Comparison of ENCODE assay signal across 8 cellular contexts in the genomic region with DNA sequence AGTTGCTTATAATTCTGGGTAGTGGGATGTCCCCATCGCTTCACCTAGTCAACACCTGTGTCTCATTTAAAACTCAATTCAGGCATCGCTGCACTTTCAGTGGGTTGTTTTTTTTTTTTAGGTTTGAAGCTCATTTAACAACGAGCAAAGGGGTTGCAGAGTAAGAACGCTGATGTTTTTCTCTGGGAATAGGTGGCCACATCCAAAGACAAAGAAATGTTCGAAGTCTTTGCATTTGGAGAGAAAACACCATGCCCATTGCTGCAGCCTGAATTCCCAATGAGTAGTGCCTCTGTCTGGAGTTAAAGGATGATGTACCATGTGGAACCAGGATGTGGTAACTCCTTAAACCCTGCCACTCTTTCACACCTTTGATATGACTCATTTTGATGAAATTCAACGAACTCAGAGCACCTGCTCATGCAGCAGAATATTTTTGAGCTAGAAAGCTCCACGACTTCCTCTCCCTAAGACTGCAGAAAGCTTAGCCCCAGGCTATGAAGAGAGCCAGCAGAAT. TPM values are rescaled to one million over a fixed set of nuclear protein-coding genes. Genes with fewer than 3 reads are reported as not detected.
DNase-seq lines count a peak whose midpoint lies in the region; ATAC-seq and TF ChIP-seq lines count a peak whose summit lies in the region.

No MANE protein-coding gene starts in this region.

- H3F3A ChIP-seq in SU-DHL-6 (ENCODE audit: insufficient read depth): peaks cover 27% of the 10 kb centered on the region

- H2AFZ ChIP-seq in SU-DHL-6 (ENCODE audit: low read depth, low read length, severe bottlenecking): no peak overlapping the region

- peak overlapping the region; percentile 43 for H3K4me2 ChIP-seq in SU-DHL-6 (ENCODE audit: low read depth, low read length, poor library complexity, severe bottlenecking)

- no peaks in the 10 kb centered on the region for H3K9me3 ChIP-seq in SU-DHL-6 (ENCODE audit: insufficient read depth, low read length)

- H3K9ac ChIP-seq in SU-DHL-6 (ENCODE audit: low read length): peak overlapping the region; percentile 2; the same call in 1 of the 2 replicates

- intact Hi-C loops in Right ventricle myocardium superior (cut with DNase I): loop anchor here (5.0 kb wide), 1 partner anchor 360 kb away; a partner anchor contains a TSS

- no peak overlapping the region for H3K4me3 ChIP-seq in SU-DHL-6 (ENCODE audit: insufficient read depth, low read length, poor library complexity, severe bottlenecking)

- no peaks in the 10 kb centered on the region for H3K36me3 ChIP-seq in SU-DHL-6 (ENCODE audit: low read length)

- no peaks in the 10 kb centered on the region for H3K9me2 ChIP-seq in SU-DHL-6 (replicated peaks; ENCODE audit: insufficient read depth, low read length)

- H3K79me2 ChIP-seq in SU-DHL-6 (ENCODE audit: insufficient read depth, low read length): no peaks in the 10 kb centered on the region

- peaks cover 0 to 3% of the 10 kb centered on the region in 2 donors for H3K27me3 Mint-ChIP-seq in stimulated activated naive B cell treated with anti-CD40 and anti-IgM and Interleukin-4, amounts not matched to agents 10 μg/mL and 1 μg/mL and 100 μg/mL, for 72 hours
- peaks cover 25% of the 10 kb centered on the region for H3K27me3 Mint-ChIP-seq in HFFc6 (ENCODE audit: insufficient read depth)

- no peaks in the 10 kb centered on the region for H3K27me3 ChIP-seq in SU-DHL-6 (ENCODE audit: low read length)

- H3K4me3 Mint-ChIP-seq in stimulated activated naive B cell treated with anti-CD40 and anti-IgM and Interleukin-4, amounts not matched to agents 10 μg/mL and 1 μg/mL and 100 μg/mL, for 72 hours: no peak overlapping the region
- no peak overlapping the region for H3K4me3 Mint-ChIP-seq in HFFc6

- no peak for TF ChIP-seq CTCF in SU-DHL-6 (IDR thresholded peaks at IDR 0.05; ENCODE audit: insufficient read depth, low read length, poor library complexity, severe bottlenecking)
- TF ChIP-seq CTCF in HFFc6 (IDR thresholded peaks at IDR 0.05): no peak

- no peaks in the 10 kb centered on the region for H4K20me1 ChIP-seq in SU-DHL-6 (ENCODE audit: low read depth, low read length)

- peaks cover 14 to 23% of the 10 kb centered on the region in 2 donors for H3K4me1 Mint-ChIP-seq in stimulated activated naive B cell treated with anti-CD40 and anti-IgM and Interleukin-4, amounts not matched to agents 10 μg/mL and 1 μg/mL and 100 μg/mL, for 72 hours
- H3K4me1 Mint-ChIP-seq in HFFc6 (ENCODE audit: low read depth): 0 out of 2 replicates have a peak, but pooled peaks cover 6% of the 10 kb centered on the region

- no peaks in the 10 kb centered on the region for H3K9me3 Mint-ChIP-seq in stimulated activated naive B cell treated with anti-CD40 and anti-IgM and Interleukin-4, amounts not matched to agents 10 μg/mL and 1 μg/mL and 100 μg/mL, for 72 hours
- H3K9me3 Mint-ChIP-seq in HFFc6: no peaks in the 10 kb centered on the region

- peak; percentile 73 for DNase-seq in activated CD8-positive, alpha-beta memory T cell treated with anti-CD3 and anti-CD28 coated beads for 24 hours
- no peak for DNase-seq in activated CD8-positive, alpha-beta memory T cell treated with anti-CD3 and anti-CD28 coated beads, Interleukin-2, amount 50 U/mL, for 4 hours
- DNase-seq in stimulated activated naive B cell treated with anti-CD40 and anti-IgM and Interleukin-4, amounts not matched to agents 10 μg/mL and 1 μg/mL and 100 μg/mL, for 72 hours: no peak
- no peak for DNase-seq in Right ventricle myocardium superior
- DNase-seq in NCI-H1105 (lab: John Stamatoyannopoulos, UW): no peak
- no peak for DNase-seq in HFFc6

- H3K36me3 Mint-ChIP-seq in stimulated activated naive B cell treated with anti-CD40 and anti-IgM and Interleukin-4, amounts not matched to agents 10 μg/mL and 1 μg/mL and 100 μg/mL, for 72 hours: no peaks in the 10 kb centered on the region
- H3K36me3 Mint-ChIP-seq in HFFc6 (ENCODE audit: low read depth): no peaks in the 10 kb centered on the region

- peak overlapping the region; percentile 70 for H3K27ac ChIP-seq in SU-DHL-6 (ENCODE audit: low read depth, low read length)

- ATAC-seq in HG02938 (IDR thresholded peaks at IDR 0.05; ENCODE audit: unreplicated experiment) (peak; percentile 74), Right ventricle myocardium superior (ENCODE audit: poor library complexity) (no peak)
- peak; percentile 74 to 79 for ATAC-seq in stimulated activated naive B cell treated with anti-CD40 and anti-IgM and Interleukin-4, amounts not matched to agents 10 μg/mL and 1 μg/mL and 100 μg/mL, for 72 hours (replicated peaks)

- H3K27ac Mint-ChIP-seq in stimulated activated naive B cell treated with anti-CD40 and anti-IgM and Interleukin-4, amounts not matched to agents 10 μg/mL and 1 μg/mL and 100 μg/mL, for 72 hours: no peak overlapping the region
- no peak overlapping the region for H3K27ac Mint-ChIP-seq in HFFc6

RNA-seq across cellular contexts. Expression of a gene that starts 35.1 kb away (rescaled TPM):
- total RNA-seq in Right ventricle myocardium superior: 0.62 TPM
- not detected for total RNA-seq in HFFc6 (2021; fragmentation: NEBNext Ultra II Directional; extraction: Animal tissue kit (Norgen Biotek cat#: 25700))

RNA-seq across cellular contexts. Expression of a gene that starts 59.4 kb away (rescaled TPM):
- 22.1 TPM for total RNA-seq in Right ventricle myocardium superior
- total RNA-seq in HFFc6 (2021; fragmentation: NEBNext Ultra II Directional; extraction: Animal tissue kit (Norgen Biotek cat#: 25700)): 10 to 100 TPM; 48.0 to 67.8 (median 61.8) TPM
